Comparison of ENCODE assay signal across 16 cellular contexts in genomic region chr14:99750746-99751450, GRCh38.
"Had no signal": no experiment of that assay in that cellular context is flagged by ENCODE, and none has a peak within 500 bp of the region (broad histone marks: within the 10 kb centered on the region; RNA-seq: fewer than 3 reads in every experiment).

No MANE protein-coding gene starts in this region.

- H3K4me3 Mint-ChIP-seq: endodermal cell, neural crest cell, T-cell had no signal

- H3K9me3 ChIP-seq: suprapubic skin had no signal

- H3K4me3 ChIP-seq: cardiac muscle cell, dorsolateral prefrontal cortex, hepatocyte, SK-N-MC, suprapubic skin had no signal

- H3K79me2 ChIP-seq: hepatocyte had no signal

- H2AFZ ChIP-seq: hepatocyte had no signal

- H3K27ac Mint-ChIP-seq: endodermal cell had no signal

- ATAC-seq: activated CD4-positive, CD25-positive, alpha-beta regulatory T cell treated with anti-CD3 and anti-CD28 coated beads, Interleukin-2, amount 50 U/mL, for 24 hours; T-cell had no signal

- H3K4me2 ChIP-seq: hepatocyte had no signal

- H3K27me3 ChIP-seq: dorsolateral prefrontal cortex, hepatocyte had no signal

- H3K36me3 ChIP-seq: cardiac muscle cell, suprapubic skin had no signal

- H3K9me3 Mint-ChIP-seq: endodermal cell, neural crest cell, T-cell had no signal

- DNase-seq: activated CD4-positive, alpha-beta T cell treated with anti-CD3 and anti-CD28 coated beads, Interleukin-2, amount 50 U/mL, for 1 hour; activated CD8-positive, alpha-beta memory T cell treated with anti-CD3 and anti-CD28 coated beads for 24 hours; activated naive CD4-positive, alpha-beta T cell; dorsolateral prefrontal cortex; endodermal cell; islet precursor cell; stimulated activated CD4-positive, alpha-beta T cell treated with anti-CD3 and anti-CD28 coated beads, Interleukin-4, amount 100 ng/mL, for 24 hours; stimulated activated naive CD4-positive, alpha-beta T cell; T-cell; T1000 had no signal

- H3K27ac ChIP-seq: cardiac muscle cell, dorsolateral prefrontal cortex, hepatocyte, suprapubic skin had no signal

- H3K36me3 Mint-ChIP-seq: T-cell had no signal

- H3K4me1 Mint-ChIP-seq: endodermal cell had no signal
